ENCODE assay signal across 10 cellular contexts in genomic region chr2:60885683-60886082, GRCh38. TPM values are rescaled to one million over a fixed set of nuclear protein-coding genes. Genes with fewer than 3 reads are reported as not detected.
DNase-seq lines count a peak whose midpoint lies in the region; ATAC-seq and TF ChIP-seq lines count a peak whose summit lies in the region.
"Had no signal": no experiment of that assay in that cellular context is flagged by ENCODE, and none has a peak within 500 bp of the region (broad histone marks: within the 10 kb centered on the region; RNA-seq: fewer than 3 reads in every experiment).

No MANE protein-coding gene starts in this region.

- no peak for TF ChIP-seq CTCF in GM12865 (IDR thresholded peaks at IDR 0.05; ENCODE audit: insufficient read depth, low read depth, low read length, missing control alignments)

- H3K9me3 Mint-ChIP-seq in activated CD4-positive, alpha-beta memory T cell treated with anti-CD3 and anti-CD28 coated beads, Interleukin-2, amount 10 ng/mL, durations not matched to agents 7 days and 5 days: no peaks in the 10 kb centered on the region
- no peaks in the 10 kb centered on the region for H3K9me3 Mint-ChIP-seq in memory B cell

- H3K27ac Mint-ChIP-seq in activated CD4-positive, alpha-beta memory T cell treated with anti-CD3 and anti-CD28 coated beads, Interleukin-2, amount 10 ng/mL, durations not matched to agents 7 days and 5 days: peak overlapping the region; percentile 76
- peak overlapping the region; percentile 81 for H3K27ac Mint-ChIP-seq in memory B cell

- peak overlapping the region; percentile 55 for H3K4me3 Mint-ChIP-seq in activated CD4-positive, alpha-beta memory T cell treated with anti-CD3 and anti-CD28 coated beads, Interleukin-2, amount 10 ng/mL, durations not matched to agents 7 days and 5 days
- peak overlapping the region; percentile 83 for H3K4me3 Mint-ChIP-seq in memory B cell

- ATAC-seq in memory B cell (ENCODE audit: low read depth): no peak
- no peak for ATAC-seq in HG03342 (IDR thresholded peaks at IDR 0.05; ENCODE audit: unreplicated experiment)

- peak overlapping the region; percentile 87 for H3K4me3 ChIP-seq in GM12865 (ENCODE audit: low read depth, low read length)

- peak; percentile 34 for DNase-seq in ACHN
- DNase-seq in GM12865 (ENCODE audit: low read depth): no peak
- no peak for DNase-seq in activated CD4-positive, alpha-beta memory T cell treated with anti-CD3 and anti-CD28 coated beads, Interleukin-2, amount 10 ng/mL, durations not matched to agents 7 days and 5 days
- DNase-seq in memory B cell (ENCODE audit: low spot score in 2 of 2): no peak
- DNase-seq in GDM1 (lab: John Stamatoyannopoulos, UW): no peak
- no peak for DNase-seq in stimulated activated naive CD4-positive, alpha-beta T cell (lab: John Stamatoyannopoulos, UW)
- no peak for DNase-seq in LoVo (ENCODE audit: low spot score)
- DNase-seq: DMS153, NCI-H774 had no signal

- CTCF ChIA-PET in activated CD4-positive, alpha-beta memory T cell treated with anti-CD3 and anti-CD28 coated beads, Interleukin-2, amount 10 ng/mL, durations not matched to agents 7 days and 5 days (lab: Charles Lee): interaction anchor here (1.1 to 2.5 kb wide), 3 partner anchors 71 to 108 kb away, joined by 3 to 7 read pairs (median 3); no protein-coding TSS in a partner anchor

- H3K27me3 Mint-ChIP-seq in activated CD4-positive, alpha-beta memory T cell treated with anti-CD3 and anti-CD28 coated beads, Interleukin-2, amount 10 ng/mL, durations not matched to agents 7 days and 5 days: no peaks in the 10 kb centered on the region
- no peaks in the 10 kb centered on the region for H3K27me3 Mint-ChIP-seq in memory B cell

- in situ Hi-C loops in ACHN (cut with HindIII; ENCODE audit: low pct_ligation_motif_present, low pct_unique_long_range_greater_than_20kb, low sequenced_read_pairs): no loop called here

- peaks cover 22% of the 10 kb centered on the region for H3K36me3 Mint-ChIP-seq in activated CD4-positive, alpha-beta memory T cell treated with anti-CD3 and anti-CD28 coated beads, Interleukin-2, amount 10 ng/mL, durations not matched to agents 7 days and 5 days (ENCODE audit: low read depth)
- H3K36me3 Mint-ChIP-seq in memory B cell: peaks cover 26% of the 10 kb centered on the region

- POLR2A ChIA-PET in activated CD4-positive, alpha-beta memory T cell treated with anti-CD3 and anti-CD28 coated beads, Interleukin-2, amount 10 ng/mL, durations not matched to agents 7 days and 5 days (lab: Charles Lee): interaction anchor here (1.7 kb wide), 1 partner anchor 130 kb away, joined by 4 read pairs; the partner anchor contains the start of gene PAPOLG

- peaks cover 52% of the 10 kb centered on the region for H3K4me1 Mint-ChIP-seq in activated CD4-positive, alpha-beta memory T cell treated with anti-CD3 and anti-CD28 coated beads, Interleukin-2, amount 10 ng/mL, durations not matched to agents 7 days and 5 days
- H3K4me1 Mint-ChIP-seq in memory B cell: peaks cover 29% of the 10 kb centered on the region

RNA-seq across cellular contexts. Expression of gene REL, which starts 4.3 kb away (rescaled TPM):
- total RNA-seq in activated CD4-positive, alpha-beta memory T cell treated with anti-CD3 and anti-CD28 coated beads, Interleukin-2, amount 10 ng/mL, durations not matched to agents 7 days and 5 days: 10 to 100 TPM; 22.9 to 24.0 TPM
